22 cellular contexts compared by ENCODE assay signal in the genomic region with DNA sequence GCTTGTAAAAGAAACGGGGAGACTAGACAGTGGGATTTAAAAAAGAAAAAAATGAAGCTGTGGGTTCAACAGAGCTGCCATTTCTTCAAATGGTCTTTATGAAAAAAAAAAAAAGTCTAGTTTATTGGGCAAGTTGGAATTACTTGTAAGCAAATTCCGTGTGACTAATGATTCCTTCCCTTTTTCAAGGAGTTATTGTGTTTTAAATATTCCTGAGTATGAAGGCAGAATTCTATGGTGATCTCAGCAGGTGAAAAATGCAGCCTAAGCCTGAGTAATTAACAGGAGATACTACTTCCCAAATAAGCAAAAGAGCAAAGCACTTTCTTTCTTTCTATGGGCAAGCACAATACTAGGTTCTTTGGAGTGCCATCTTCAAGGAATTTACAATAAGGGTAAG.
DNase-seq lines count a peak whose midpoint lies in the region; TF ChIP-seq lines count a peak whose summit lies in the region.
"Had no signal": no experiment of that assay in that cellular context is flagged by ENCODE, and none has a peak within 500 bp of the region (broad histone marks: within the 10 kb centered on the region; RNA-seq: fewer than 3 reads in every experiment).

No MANE protein-coding gene starts in this region.

- WGBS in HUES64, result 42% methylated on average over 2 of the region's 2 CpGs
- 78 to 79% methylated on average over 2 of the region's 2 CpGs for WGBS in esophagus squamous epithelium, 2 donors

- H3K9me3 ChIP-seq in HUES64 (ENCODE audit: insufficient read depth, low read depth, low read length), result no peaks in the 10 kb centered on the region
- no peaks in the 10 kb centered on the region for H3K9me3 ChIP-seq in neural progenitor cell (ENCODE audit: low read depth)
- no peaks in the 10 kb centered on the region for H3K9me3 ChIP-seq in esophagus squamous epithelium
- H3K9me3 ChIP-seq: body of pancreas, gastrocnemius medialis, neutrophil, prostate gland, SK-N-SH, suprapubic skin had no signal

- H3K4me2 ChIP-seq in neural progenitor cell, result peak overlapping the region; percentile 60
- H3K4me2 ChIP-seq: SK-N-SH had no signal

- H3K27ac Mint-ChIP-seq in neural progenitor cell, result no peak overlapping the region
- H3K27ac Mint-ChIP-seq: activated CD4-positive, alpha-beta memory T cell treated with anti-CD3 and anti-CD28 coated beads, Interleukin-2, amount 10 ng/mL, durations not matched to agents 7 days and 5 days; activated naive CD8-positive, alpha-beta T cell treated with anti-CD3 and anti-CD28 coated beads for 36 hours; stimulated activated memory B cell treated with anti-CD40 and anti-IgM and Interleukin-4, amounts not matched to agents 10 μg/mL and 1 μg/mL and 100 μg/mL, for 72 hours; T-helper 1 cell treated with Interleukin-12 subunit alpha and Interleukin-12 subunit beta and Interleukin-4 antibody, amounts not matched to agents 30 μg/mL and 1 μg/mL, for 36 hours had no signal

- H3K27me3 ChIP-seq in HUES64 (ENCODE audit: insufficient read depth, low read length) (no peaks in the 10 kb centered on the region), neural progenitor cell (no peaks in the 10 kb centered on the region), esophagus squamous epithelium (peaks cover 0 to 4% (median 0%) of the 10 kb centered on the region in 4 donors)
- H3K27me3 ChIP-seq: body of pancreas, gastrocnemius medialis, neutrophil, suprapubic skin had no signal

- peak; percentile 65 for DNase-seq in epithelial cell of esophagus (ENCODE audit: low read depth)
- DNase-seq in neural progenitor cell (ENCODE audit: low spot score), result peak; percentile 28
- DNase-seq in esophagus squamous epithelium (lab: John Stamatoyannopoulos, UW), result no peak
- no peak for DNase-seq in G401 (ENCODE audit: low spot score)
- no peak for DNase-seq in iPS-NIHi11 (ENCODE audit: low spot score)
- DNase-seq: activated CD4-positive, alpha-beta memory T cell treated with anti-CD3 and anti-CD28 coated beads, Interleukin-2, amount 10 ng/mL, durations not matched to agents 7 days and 5 days; activated CD4-positive, CD25-positive, alpha-beta regulatory T cell treated with anti-CD3 and anti-CD28 coated beads, Interleukin-2, amount 50 U/mL, for 72 hours; activated effector memory CD4-positive, alpha-beta T cell treated with Interleukin-2 at 50 U/mL for 16 hours; activated naive CD8-positive, alpha-beta T cell treated with anti-CD3 and anti-CD28 coated beads for 36 hours; Calu3; gastrocnemius medialis; MM.1S; SK-N-SH; stimulated activated CD4-positive, alpha-beta T cell treated with anti-CD3 and anti-CD28 coated beads, Interleukin-4, amount 100 ng/mL, for 4 hours had no signal

- peak overlapping the region; percentile 81; the same call in 1 of the 2 replicates for H3K27ac ChIP-seq in HUES64 (ENCODE audit: low read depth, low read length)
- H3K27ac ChIP-seq in VCaP, result peak overlapping the region; percentile 99
- H3K27ac ChIP-seq in neural progenitor cell, result peak overlapping the region; percentile 71
- no peak overlapping the region for H3K27ac ChIP-seq in esophagus squamous epithelium
- H3K27ac ChIP-seq: body of pancreas, gastrocnemius medialis, neutrophil, suprapubic skin had no signal

- H3K36me3 Mint-ChIP-seq in neural progenitor cell, result no peaks in the 10 kb centered on the region
- H3K36me3 Mint-ChIP-seq: activated naive CD8-positive, alpha-beta T cell treated with anti-CD3 and anti-CD28 coated beads for 36 hours; stimulated activated memory B cell treated with anti-CD40 and anti-IgM and Interleukin-4, amounts not matched to agents 10 μg/mL and 1 μg/mL and 100 μg/mL, for 72 hours had no signal

- H3K27me3 Mint-ChIP-seq in neural progenitor cell (ENCODE audit: insufficient read depth, low read depth), result peaks cover 16% of the 10 kb centered on the region
- H3K27me3 Mint-ChIP-seq: activated CD4-positive, alpha-beta memory T cell treated with anti-CD3 and anti-CD28 coated beads, Interleukin-2, amount 10 ng/mL, durations not matched to agents 7 days and 5 days; activated naive CD8-positive, alpha-beta T cell treated with anti-CD3 and anti-CD28 coated beads for 36 hours; stimulated activated memory B cell treated with anti-CD40 and anti-IgM and Interleukin-4, amounts not matched to agents 10 μg/mL and 1 μg/mL and 100 μg/mL, for 72 hours had no signal

- peaks cover 49% of the 10 kb centered on the region for H3K4me1 ChIP-seq in HUES64 (ENCODE audit: insufficient read depth, low read length)
- H3K4me1 ChIP-seq in neural progenitor cell, result peaks cover 46% of the 10 kb centered on the region
- H3K4me1 ChIP-seq in esophagus squamous epithelium, result peaks cover 7 to 28% (median 21%) of the 10 kb centered on the region in 3 donors

- H3K79me2 ChIP-seq in neural progenitor cell (ENCODE audit: low read depth), result no peaks in the 10 kb centered on the region

- no peak overlapping the region for H3K4me3 ChIP-seq in HUES64 (ENCODE audit: low read length)
- no peak overlapping the region for H3K4me3 ChIP-seq in epithelial cell of esophagus (ENCODE audit: low read length)
- no peak overlapping the region for H3K4me3 ChIP-seq in neural progenitor cell
- H3K4me3 ChIP-seq in esophagus squamous epithelium, result no peak overlapping the region
- H3K4me3 ChIP-seq: body of pancreas, gastrocnemius medialis, prostate gland, suprapubic skin had no signal

- peaks cover 46% of the 10 kb centered on the region for H3F3A ChIP-seq in neural progenitor cell (ENCODE audit: low read depth)

- intact Hi-C loops in esophagus squamous epithelium (cut with DNase I), result no loop called here

- H4K20me1 ChIP-seq in neural progenitor cell (ENCODE audit: low read depth), result no peaks in the 10 kb centered on the region

- H3K4me1 Mint-ChIP-seq in neural progenitor cell, result peaks cover 12% of the 10 kb centered on the region
- H3K4me1 Mint-ChIP-seq: activated CD4-positive, alpha-beta memory T cell treated with anti-CD3 and anti-CD28 coated beads, Interleukin-2, amount 10 ng/mL, durations not matched to agents 7 days and 5 days; activated naive CD8-positive, alpha-beta T cell treated with anti-CD3 and anti-CD28 coated beads for 36 hours; stimulated activated memory B cell treated with anti-CD40 and anti-IgM and Interleukin-4, amounts not matched to agents 10 μg/mL and 1 μg/mL and 100 μg/mL, for 72 hours had no signal

- H3K9me3 Mint-ChIP-seq in neural progenitor cell, result peaks cover 6% of the 10 kb centered on the region
- H3K9me3 Mint-ChIP-seq: activated naive CD8-positive, alpha-beta T cell treated with anti-CD3 and anti-CD28 coated beads for 36 hours; stimulated activated memory B cell treated with anti-CD40 and anti-IgM and Interleukin-4, amounts not matched to agents 10 μg/mL and 1 μg/mL and 100 μg/mL, for 72 hours; T-helper 1 cell treated with Interleukin-12 subunit alpha and Interleukin-12 subunit beta and Interleukin-4 antibody, amounts not matched to agents 30 μg/mL and 1 μg/mL, for 36 hours had no signal

- TF ChIP-seq CTCF in VCaP (conservative IDR thresholded peaks at IDR 0.05) (no peak), epithelial cell of esophagus (IDR thresholded peaks at IDR 0.05; ENCODE audit: insufficient read depth, low read depth, low read length, missing control alignments) (no peak), neural progenitor cell (IDR thresholded peaks at IDR 0.05) (no peak), esophagus squamous epithelium (IDR thresholded peaks at IDR 0.05) (no peak)

- no peak overlapping the region for H3K4me3 Mint-ChIP-seq in neural progenitor cell
- H3K4me3 Mint-ChIP-seq: activated CD4-positive, alpha-beta memory T cell treated with anti-CD3 and anti-CD28 coated beads, Interleukin-2, amount 10 ng/mL, durations not matched to agents 7 days and 5 days; activated naive CD8-positive, alpha-beta T cell treated with anti-CD3 and anti-CD28 coated beads for 36 hours; stimulated activated memory B cell treated with anti-CD40 and anti-IgM and Interleukin-4, amounts not matched to agents 10 μg/mL and 1 μg/mL and 100 μg/mL, for 72 hours; T-helper 1 cell treated with Interleukin-12 subunit alpha and Interleukin-12 subunit beta and Interleukin-4 antibody, amounts not matched to agents 30 μg/mL and 1 μg/mL, for 36 hours had no signal

- H3K36me3 ChIP-seq in HUES64 (ENCODE audit: insufficient read depth, low read length) (no peaks in the 10 kb centered on the region), neural progenitor cell (no peaks in the 10 kb centered on the region), esophagus squamous epithelium (no peaks in the 10 kb centered on the region)
- H3K36me3 ChIP-seq: gastrocnemius medialis, neutrophil, prostate gland, suprapubic skin had no signal

- TF ChIP-seq POLR2A in esophagus squamous epithelium (IDR thresholded peaks at IDR 0.05), result no peak

- in situ Hi-C loops in G401 (cut with HindIII; ENCODE audit: low sequenced_read_pairs), result no loop called here

- H3K9ac ChIP-seq in HUES64 (ENCODE audit: low read depth, low read length), result no peak overlapping the region
- no peak overlapping the region for H3K9ac ChIP-seq in neural progenitor cell
- H3K9ac ChIP-seq: SK-N-SH had no signal

- no peak overlapping the region for H2AFZ ChIP-seq in neural progenitor cell (replicated peaks)

Comparison
In these comparisons a context has a peak if more than half of its experiments do, and no peak if none do; other contexts are left out.
1. H3K27ac ChIP-seq: peak in HUES64 (single experiment), VCaP (single experiment) and neural progenitor cell (single experiment); none in esophagus squamous epithelium (0 of 4).
2. DNase-seq: peak in epithelial cell of esophagus (single experiment) and neural progenitor cell (single experiment); none in esophagus squamous epithelium (single experiment), G401 (single experiment) and iPS-NIHi11 (single experiment).